18 cellular contexts compared by ENCODE assay signal in the genomic region with DNA sequence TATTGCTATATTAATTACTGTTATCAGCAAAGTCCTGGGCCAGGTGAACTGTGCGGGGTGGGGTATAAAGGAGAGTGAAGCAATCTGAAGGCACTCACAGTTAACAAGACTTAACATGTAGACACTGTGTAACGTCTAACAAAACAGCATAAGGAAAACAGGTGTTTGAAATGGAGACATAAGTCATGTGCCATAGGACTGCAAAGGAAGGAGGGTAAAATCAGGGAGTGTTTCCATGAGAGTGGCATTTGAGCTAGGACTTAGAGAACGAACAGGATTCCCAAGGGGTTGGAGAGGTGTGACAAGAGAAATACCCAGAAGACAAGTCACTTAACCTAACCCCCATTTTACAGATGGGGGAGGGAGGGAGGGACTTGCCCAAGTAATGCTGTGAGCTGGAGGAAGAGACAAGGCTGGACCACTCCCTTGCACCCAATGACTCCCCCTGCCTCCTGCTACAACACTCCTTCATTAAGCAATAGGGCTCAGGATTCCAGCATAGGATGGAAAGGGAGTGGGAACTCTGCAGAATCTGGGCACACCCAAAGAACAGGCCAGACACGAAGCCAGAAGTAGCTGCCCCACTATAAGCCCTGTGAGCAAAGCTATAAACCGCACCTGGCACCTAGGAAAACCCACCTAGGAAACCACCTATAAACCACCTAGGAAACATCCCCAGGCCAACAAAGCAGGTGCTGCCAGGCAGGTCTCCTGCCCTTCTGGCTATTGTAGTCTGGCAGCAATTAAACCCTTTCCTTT. TPM values are rescaled to one million over a fixed set of nuclear protein-coding genes. Genes with fewer than 3 reads are reported as not detected.
A peak's percentile ranks its signal among the peaks of the same experiment; 100 is the strongest.
DNase-seq lines count a peak whose midpoint lies in the region; ATAC-seq and TF ChIP-seq lines count a peak whose summit lies in the region.
"Had no signal": no experiment of that assay in that cellular context is flagged by ENCODE, and none has a peak within 500 bp of the region (broad histone marks: within the 10 kb centered on the region; RNA-seq: fewer than 3 reads in every experiment).

No MANE protein-coding gene starts in this region.

- no peaks in the 10 kb centered on the region for H3K27me3 ChIP-seq in RWPE2 (ENCODE audit: insufficient read depth, poor library complexity, severe bottlenecking)
- no peaks in the 10 kb centered on the region for H3K27me3 ChIP-seq in left lung
- H3K27me3 ChIP-seq in thymus (ENCODE audit: control insufficient read depth, insufficient read depth) = no peaks in the 10 kb centered on the region
- H3K27me3 ChIP-seq: body of pancreas, sigmoid colon had no signal

- peaks cover 36% of the 10 kb centered on the region for H3K36me3 ChIP-seq in RWPE2 (ENCODE audit: low read depth)
- peaks cover 0 to 20% of the 10 kb centered on the region in 2 donors for H3K36me3 ChIP-seq in left lung
- H3K36me3 ChIP-seq in thymus (ENCODE audit: control insufficient read depth, insufficient read depth) = peaks cover 15% of the 10 kb centered on the region

- ATAC-seq in RWPE2 (ENCODE audit: low read depth) = peak; percentile 61
- ATAC-seq in left lung = peak; percentile 5
- ATAC-seq in GM21723 (IDR thresholded peaks at IDR 0.05; ENCODE audit: unreplicated experiment) = no peak
- no peak for ATAC-seq in GM19455 (IDR thresholded peaks at IDR 0.05; ENCODE audit: unreplicated experiment)
- ATAC-seq: body of pancreas, HepG2, Right ventricle myocardium inferior had no signal

- no peak for TF ChIP-seq CTCF in RWPE2 (IDR thresholded peaks at IDR 0.05; ENCODE audit: poor library complexity, severe bottlenecking)
- no peak for TF ChIP-seq CTCF in left lung (IDR thresholded peaks at IDR 0.05)

- H3K27ac ChIP-seq in RWPE2 (ENCODE audit: poor library complexity, severe bottlenecking) (peak overlapping the region; percentile 60), left lung (peak overlapping the region in 1 of 2 donors; percentile 57), thymus (ENCODE audit: low read depth) (peak overlapping the region; percentile 19)
- H3K27ac ChIP-seq: body of pancreas, sigmoid colon had no signal

- H3K4me3 ChIP-seq in RWPE2 (ENCODE audit: severe bottlenecking) (no peak overlapping the region), left lung (no peak overlapping the region), thymus (ENCODE audit: low read length) (no peak overlapping the region)
- H3K4me3 ChIP-seq: body of pancreas, sigmoid colon had no signal

- peaks cover 29% of the 10 kb centered on the region for H3K4me1 ChIP-seq in RWPE2 (ENCODE audit: insufficient read depth, poor library complexity, severe bottlenecking)
- H3K4me1 ChIP-seq in left lung = peaks cover 19 to 62% of the 10 kb centered on the region in 2 donors
- peaks cover 3% of the 10 kb centered on the region for H3K4me1 ChIP-seq in thymus (ENCODE audit: control insufficient read depth, insufficient read depth, low read length)

- no peaks in the 10 kb centered on the region for H3K9me3 ChIP-seq in RWPE2 (ENCODE audit: severe bottlenecking)
- H3K9me3 ChIP-seq in left lung = no peaks in the 10 kb centered on the region
- no peaks in the 10 kb centered on the region for H3K9me3 ChIP-seq in thymus (ENCODE audit: control insufficient read depth)
- H3K9me3 ChIP-seq: body of pancreas, sigmoid colon had no signal

- peak; percentile 66 for DNase-seq in NCI-H2107 treated with DMSO at 0.1 percent for 48 hours (lab: John Stamatoyannopoulos, UW; ENCODE audit: unreplicated experiment)
- no peak for DNase-seq in NCI-H2107 (lab: John Stamatoyannopoulos, UW)
- no peak for DNase-seq in RWPE2 (ENCODE audit: low spot score)
- DNase-seq in left lung = no peak
- DNase-seq in NOMO-1 treated with DMSO at 0.1 percent for 48 hours (lab: John Stamatoyannopoulos, UW; ENCODE audit: unreplicated experiment) = no peak
- DNase-seq: body of pancreas; effector CD8-positive, alpha-beta T cell; left cardiac atrium; NCI-H526; sigmoid colon; T-helper 9 cell had no signal

- WGBS in thymus = 88% methylated on average over 5 of the region's 5 CpGs

- intact Hi-C loops in left lung (cut with DNase I) = no loop called here

RNA-seq across cellular contexts. Expression of gene PEF1, which starts 6.6 kb away (rescaled TPM):
- total RNA-seq in left lung = 10 to 100 TPM; 70.3 to 75.8 TPM
- polyA plus RNA-seq in thymus = 83.1 TPM

RNA-seq across cellular contexts. Expression of gene HCRTR1, which starts 20.6 kb away (rescaled TPM):
- total RNA-seq in left lung = not detected
- 0.02 TPM for polyA plus RNA-seq in thymus
- total RNA-seq: A673; activated T-helper 2 cell treated with anti-CD3 and anti-CD28 coated beads, Interferon-gamma antibody, Interleukin-2, Interleukin-4, amounts not matched to agents 10 μg/mL and 5 μg/mL and 100 μg/mL, durations not matched to agents 14 hours and 24 hours and 36 hours; body of pancreas; HepG2; sigmoid colon had no signal
- polyA plus RNA-seq: HepG2 had no signal

Comparison
In these comparisons a context has a peak if more than half of its experiments do, and no peak if none do; other contexts are left out.
1. ATAC-seq: peak in RWPE2 (single experiment) and left lung (single experiment); none in GM21723 (single experiment) and GM19455 (single experiment).